Comparison of ENCODE assay signal across 8 cellular contexts in genomic region chr15:63093486-63094205, GRCh38. TPM values are rescaled to one million over a fixed set of nuclear protein-coding genes. Genes with fewer than 3 reads are reported as not detected.
A peak's percentile ranks its signal among the peaks of the same experiment; 100 is the strongest.
DNase-seq lines count a peak whose midpoint lies in the region; ATAC-seq and TF ChIP-seq lines count a peak whose summit lies in the region.

No MANE protein-coding gene starts in this region.

- H3K4me3 Mint-ChIP-seq in WTC11: no peak overlapping the region

- H2AFZ ChIP-seq in mammary epithelial cell (ENCODE audit: low read depth, low read length): no peak overlapping the region

- H3K9ac ChIP-seq in BLaER1: no peak overlapping the region
- no peak overlapping the region for H3K9ac ChIP-seq in mammary epithelial cell (ENCODE audit: insufficient read depth, low read length)

- POLR2A ChIA-PET in WTC11 (lab: Charles Lee): interaction anchor here (0.5 to 2.3 kb wide), 3 partner anchors 45 to 65 kb away, joined by 8 to 9 read pairs (median 8); no protein-coding TSS in a partner anchor

- H3K4me3 ChIP-seq in BLaER1: no peak overlapping the region
- no peak overlapping the region for H3K4me3 ChIP-seq in H7 (ENCODE audit: insufficient read depth, low read depth, low read length)
- H3K4me3 ChIP-seq in mammary epithelial cell (replicated peaks in 1 of 3; ENCODE audit: insufficient read depth in 1 of 3, low read depth in 2 of 3, low read length in 3 of 3): no peak overlapping the region
- H3K4me3 ChIP-seq in kidney epithelial cell (ENCODE audit: low read depth, low read length): no peak overlapping the region

- CTCF ChIA-PET in WTC11 (lab: Charles Lee) (interaction anchor here (0.6 to 4.2 kb wide), 11 partner anchors 20 to 351 kb away, joined by 3 to 45 read pairs (median 4); no protein-coding TSS in a partner anchor), mammary epithelial cell (lab: Charles Lee; ENCODE audit: low non-redundant PET) (no interaction called here)

- H3K36me3 ChIP-seq in BLaER1: no peaks in the 10 kb centered on the region
- no peaks in the 10 kb centered on the region for H3K36me3 ChIP-seq in H7 (replicated peaks; ENCODE audit: control insufficient read depth, insufficient read depth, low read length)
- no peaks in the 10 kb centered on the region for H3K36me3 ChIP-seq in mammary epithelial cell (ENCODE audit: insufficient read depth, low read length)
- H3K36me3 ChIP-seq in kidney epithelial cell (ENCODE audit: control insufficient read depth, insufficient read depth, low read length): no peaks in the 10 kb centered on the region

- H3K27me3 Mint-ChIP-seq in WTC11 (ENCODE audit: low read depth): no peaks in the 10 kb centered on the region

- H3K9me3 Mint-ChIP-seq in WTC11: peaks cover 8% of the 10 kb centered on the region

- H3K27me3 ChIP-seq in BLaER1 (no peaks in the 10 kb centered on the region), H7 (ENCODE audit: control insufficient read depth, insufficient read depth, low read length) (no peaks in the 10 kb centered on the region), mammary epithelial cell (ENCODE audit: insufficient read depth, low read length) (no peaks in the 10 kb centered on the region), kidney epithelial cell (ENCODE audit: control insufficient read depth, insufficient read depth, low read length) (no peaks in the 10 kb centered on the region)

- in situ Hi-C loops in mammary epithelial cell (cut with MboI; ENCODE audit: low sequenced_read_pairs in 2 of 2): no loop called here

- H3K4me2 ChIP-seq in BLaER1 (0 out of 2 replicates have a peak overlapping the region, but pooled peaks have one; percentile 67), mammary epithelial cell (ENCODE audit: insufficient read depth, low read depth, low read length) (no peak overlapping the region)

- H3K27ac ChIP-seq in BLaER1 (no peak overlapping the region), mammary epithelial cell (ENCODE audit: insufficient read depth, low read depth, low read length) (no peak overlapping the region)

- intact Hi-C loops in mammary epithelial cell (cut with micrococcal nuclease): loop anchor here (1.0 to 10.0 kb wide), 6 partner anchors 45 to 759 kb away; no protein-coding TSS in a partner anchor

- TF ChIP-seq CTCF in WTC11 (IDR thresholded peaks at IDR 0.05) (peak; percentile 59), mammary epithelial cell (conservative IDR thresholded peaks at IDR 0.05 in 1 of 2, IDR thresholded peaks at IDR 0.05 in 1 of 2; ENCODE audit: extremely low read depth in 1 of 2, insufficient read depth in 1 of 2, low read depth in 1 of 2, low read length in 2 of 2) (peak; percentile 77 to 96), kidney epithelial cell (IDR thresholded peaks at IDR 0.05; ENCODE audit: insufficient read depth, low read length, poor library complexity, severe bottlenecking) (peak; percentile 89)

- H3K9me3 ChIP-seq in BLaER1 (0 out of 2 replicates have a peak, but pooled peaks cover 5% of the 10 kb centered on the region), mammary epithelial cell (replicated peaks; ENCODE audit: insufficient read depth, low read length) (no peaks in the 10 kb centered on the region)

- peaks cover 34% of the 10 kb centered on the region for H3K4me1 Mint-ChIP-seq in WTC11

- DNase-seq in H7 (peak; percentile 88), NCI-H226 (peak; percentile 78), WTC11 (ENCODE audit: low spot score) (peak; percentile 85), mammary epithelial cell (peak; percentile 60), kidney epithelial cell (ENCODE audit: low read depth) (no peak)
- DNase-seq in stimulated activated CD4-positive, alpha-beta T cell treated with anti-CD3 and anti-CD28 coated beads, Interleukin-2, amount 100 ng/mL, for 4 hours (ENCODE audit: low read depth): peak; percentile 54

- H3K27ac Mint-ChIP-seq in WTC11: no peak overlapping the region

- WGBS in mammary epithelial cell (ENCODE audit: low coverage, missing lambda C conversion rate): 33% methylated on average over 6 of the region's 6 CpGs

- no peaks in the 10 kb centered on the region for H4K20me1 ChIP-seq in BLaER1
- H4K20me1 ChIP-seq in mammary epithelial cell (ENCODE audit: insufficient read depth, low read length): no peaks in the 10 kb centered on the region

- H3K36me3 Mint-ChIP-seq in WTC11: peaks cover 7% of the 10 kb centered on the region

- ATAC-seq in WTC11: peak; percentile 87
- no peak for ATAC-seq in GM21367 (IDR thresholded peaks at IDR 0.05; ENCODE audit: unreplicated experiment)

- BruUV-seq in mammary epithelial cell (replicated peaks; lab: Mats Ljungman, UMichigan): no TSS peak

- H3K4me1 ChIP-seq in BLaER1 (peaks cover 36% of the 10 kb centered on the region), mammary epithelial cell (ENCODE audit: insufficient read depth, low read length) (peaks cover 9% of the 10 kb centered on the region)

- dilution Hi-C loops in mammary epithelial cell (cut with HindIII; ENCODE audit: low sequenced_read_pairs): no loop called here

- no peaks in the 10 kb centered on the region for H3K79me2 ChIP-seq in mammary epithelial cell (ENCODE audit: insufficient read depth, low read length)

TF ChIP-seq in WTC11, 78 proteins besides CTCF, POLR2A, EP300 and RAD21:
- TF ChIP-seq JAZF1 (CRISPR knock-in tag; IDR thresholded peaks at IDR 0.05): no peak
- TF ChIP-seq SMAD3 (CRISPR knock-in tag; IDR thresholded peaks at IDR 0.05; ENCODE audit: borderline replicate concordance): 0 out of 2 replicates have a peak, but pooled peaks have one; percentile 20
- TF ChIP-seq NFYB (CRISPR knock-in tag; conservative IDR thresholded peaks at IDR 0.05; ENCODE audit: low read depth): no peak
- 0 out of 2 replicates have a peak, but pooled peaks have one; percentile 38 for TF ChIP-seq MAX (CRISPR knock-in tag; IDR thresholded peaks at IDR 0.05)
- no peak for TF ChIP-seq FOXP4 (CRISPR knock-in tag; IDR thresholded peaks at IDR 0.05)
- 0 out of 2 replicates have a peak, but pooled peaks have one; percentile 30 for TF ChIP-seq HMGXB4 (CRISPR knock-in tag; IDR thresholded peaks at IDR 0.05)
- peak; percentile 49; the same call in 1 of the 2 replicates for TF ChIP-seq TEAD1 (CRISPR knock-in tag; IDR thresholded peaks at IDR 0.05)
- TF ChIP-seq GABPB1 (CRISPR knock-in tag; IDR thresholded peaks at IDR 0.05): peak; percentile 62; the same call in 1 of the 2 replicates
- no peak for TF ChIP-seq OVOL2 (CRISPR knock-in tag; IDR thresholded peaks at IDR 0.05; ENCODE audit: borderline replicate concordance)
- no peak for TF ChIP-seq E2F5 (CRISPR knock-in tag; IDR thresholded peaks at IDR 0.05)
TF ChIP-seq in WTC11: peak in this region for 5.

RNA-seq across cellular contexts. Expression of gene LACTB, which starts 28.0 kb away (rescaled TPM):
- 14.0 and 19.2 TPM in 2 replicates for total RNA-seq in H7 (2014; rRNA removed; shearing (Covaris generic))
- total RNA-seq in WTC11 (2021) (14.9 to 17.2 TPM (median 14.9 TPM) in 3 replicates), mammary epithelial cell (10 to 100 TPM; 17.3 to 23.0 TPM), kidney epithelial cell (10.7 and 11.6 TPM in 2 replicates)
- polyA plus RNA-seq in mammary epithelial cell: 8.6 TPM
- 17.0 TPM for polyA minus RNA-seq in mammary epithelial cell

RNA-seq across cellular contexts. Expression of gene TPM1, which starts 51.1 kb away (rescaled TPM):
- 274 and 292 TPM in 2 replicates for total RNA-seq in H7 (2014; rRNA removed; shearing (Covaris generic))
- total RNA-seq in WTC11 (2021) (370 to 421 TPM (median 382 TPM) in 3 replicates), mammary epithelial cell (1,000 to 10,000 TPM in 1 of 2 donors, 100 to 1,000 TPM in 1; 463 to 1,538 TPM), kidney epithelial cell (818 and 847 TPM in 2 replicates)
- polyA plus RNA-seq in mammary epithelial cell: 241 TPM
- polyA minus RNA-seq in mammary epithelial cell: 182 TPM
